In genomic region chr22:46976130-46976529, GRCh38 we compare ENCODE assay signal across 15 cellular contexts.
DNase-seq lines count a peak whose midpoint lies in the region; ATAC-seq and TF ChIP-seq lines count a peak whose summit lies in the region.
"Had no signal": no experiment of that assay in that cellular context is flagged by ENCODE, and none has a peak within 500 bp of the region (broad histone marks: within the 10 kb centered on the region; RNA-seq: fewer than 3 reads in every experiment).

No MANE protein-coding gene starts in this region.

- H3K4me1 Mint-ChIP-seq in activated naive CD8-positive, alpha-beta T cell treated with anti-CD3 and anti-CD28 coated beads, Interleukin-2, amount 10 ng/mL, durations not matched to agents 7 days and 5 days = no peaks in the 10 kb centered on the region
- H3K4me1 Mint-ChIP-seq in activated naive CD8-positive, alpha-beta T cell treated with anti-CD3 and anti-CD28 coated beads, Interleukin-2, amount 50 U/mL, for 24 hours = peaks cover 9% of the 10 kb centered on the region
- peaks cover 4% of the 10 kb centered on the region for H3K4me1 Mint-ChIP-seq in CD14-positive monocyte

- in situ Hi-C loops in ACHN (cut with HindIII; ENCODE audit: low pct_ligation_motif_present, low pct_unique_long_range_greater_than_20kb, low sequenced_read_pairs) = no loop called here

- H3K27ac Mint-ChIP-seq in activated naive CD8-positive, alpha-beta T cell treated with anti-CD3 and anti-CD28 coated beads, Interleukin-2, amount 10 ng/mL, durations not matched to agents 7 days and 5 days = no peak overlapping the region
- no peak overlapping the region for H3K27ac Mint-ChIP-seq in activated naive CD8-positive, alpha-beta T cell treated with anti-CD3 and anti-CD28 coated beads, Interleukin-2, amount 50 U/mL, for 24 hours
- H3K27ac Mint-ChIP-seq in CD14-positive monocyte = peak overlapping the region in 1 of 7 donors; percentile 36
- H3K27ac Mint-ChIP-seq: CD4-positive, CD25-positive, alpha-beta regulatory T cell; HFFc6 had no signal

- TF ChIP-seq CTCF in CD14-positive monocyte (IDR thresholded peaks at IDR 0.05) = no peak

- H3K4me3 Mint-ChIP-seq in activated naive CD8-positive, alpha-beta T cell treated with anti-CD3 and anti-CD28 coated beads, Interleukin-2, amount 10 ng/mL, durations not matched to agents 7 days and 5 days = no peak overlapping the region
- H3K4me3 Mint-ChIP-seq in activated naive CD8-positive, alpha-beta T cell treated with anti-CD3 and anti-CD28 coated beads, Interleukin-2, amount 50 U/mL, for 24 hours = no peak overlapping the region
- H3K4me3 Mint-ChIP-seq in CD14-positive monocyte = no peak overlapping the region
- H3K4me3 Mint-ChIP-seq: CD4-positive, CD25-positive, alpha-beta regulatory T cell; CD8-positive, alpha-beta memory T cell; HFFc6 had no signal

- H3K27me3 Mint-ChIP-seq in activated naive CD8-positive, alpha-beta T cell treated with anti-CD3 and anti-CD28 coated beads, Interleukin-2, amount 10 ng/mL, durations not matched to agents 7 days and 5 days = no peaks in the 10 kb centered on the region
- H3K27me3 Mint-ChIP-seq in activated naive CD8-positive, alpha-beta T cell treated with anti-CD3 and anti-CD28 coated beads, Interleukin-2, amount 50 U/mL, for 24 hours = no peaks in the 10 kb centered on the region
- H3K27me3 Mint-ChIP-seq in CD14-positive monocyte (ENCODE audit: low read depth in 3 of 3) = peaks cover 0 to 1% (median 0%) of the 10 kb centered on the region in 3 donors
- H3K27me3 Mint-ChIP-seq: CD4-positive, CD25-positive, alpha-beta regulatory T cell; CD8-positive, alpha-beta memory T cell had no signal

- intact Hi-C loops in posterior vena cava (cut with DNase I) = no loop called here
- intact Hi-C loops in CD14-positive monocyte (cut with micrococcal nuclease) = no loop called here

- POLR2A ChIA-PET in activated naive CD8-positive, alpha-beta T cell treated with anti-CD3 and anti-CD28 coated beads, Interleukin-2, amount 10 ng/mL, durations not matched to agents 7 days and 5 days (lab: Charles Lee) = no interaction called here

- ATAC-seq in activated naive CD8-positive, alpha-beta T cell treated with anti-CD3 and anti-CD28 coated beads, Interleukin-2, amount 10 ng/mL, durations not matched to agents 7 days and 5 days (ENCODE audit: low read depth) = no peak
- no peak for ATAC-seq in activated naive CD8-positive, alpha-beta T cell treated with anti-CD3 and anti-CD28 coated beads, Interleukin-2, amount 50 U/mL, for 24 hours
- ATAC-seq: A549, HCT116 had no signal

- no peaks in the 10 kb centered on the region for H3K9me3 Mint-ChIP-seq in activated naive CD8-positive, alpha-beta T cell treated with anti-CD3 and anti-CD28 coated beads, Interleukin-2, amount 10 ng/mL, durations not matched to agents 7 days and 5 days
- H3K9me3 Mint-ChIP-seq in activated naive CD8-positive, alpha-beta T cell treated with anti-CD3 and anti-CD28 coated beads, Interleukin-2, amount 50 U/mL, for 24 hours = no peaks in the 10 kb centered on the region
- H3K9me3 Mint-ChIP-seq in CD14-positive monocyte = peaks cover 10 to 25% (median 18%) of the 10 kb centered on the region in 7 donors
- H3K9me3 Mint-ChIP-seq: CD4-positive, CD25-positive, alpha-beta regulatory T cell; CD8-positive, alpha-beta memory T cell; HFFc6 had no signal

- DNase-seq in activated naive CD8-positive, alpha-beta T cell treated with anti-CD3 and anti-CD28 coated beads, Interleukin-2, amount 10 ng/mL, durations not matched to agents 7 days and 5 days = peak; percentile 5
- no peak for DNase-seq in activated naive CD8-positive, alpha-beta T cell treated with anti-CD3 and anti-CD28 coated beads, Interleukin-2, amount 50 U/mL, for 24 hours
- DNase-seq in islet precursor cell (peak; percentile 28), posterior vena cava (ENCODE audit: low spot score) (peak; percentile 26), HuH-7.5 (ENCODE audit: low spot score) (no peak), CD14-positive monocyte (ENCODE audit: low spot score) (no peak), ACHN (no peak)
- DNase-seq: CD4-positive, CD25-positive, alpha-beta regulatory T cell; CD8-positive, alpha-beta memory T cell; COR-L47; GM23248; HFFc6; IMR-90 had no signal

- H3K36me3 Mint-ChIP-seq in activated naive CD8-positive, alpha-beta T cell treated with anti-CD3 and anti-CD28 coated beads, Interleukin-2, amount 10 ng/mL, durations not matched to agents 7 days and 5 days = peaks cover 26% of the 10 kb centered on the region
- H3K36me3 Mint-ChIP-seq in activated naive CD8-positive, alpha-beta T cell treated with anti-CD3 and anti-CD28 coated beads, Interleukin-2, amount 50 U/mL, for 24 hours (ENCODE audit: low read depth) = peaks cover 26% of the 10 kb centered on the region
- peaks cover 67 to 80% of the 10 kb centered on the region in 2 donors for H3K36me3 Mint-ChIP-seq in CD14-positive monocyte

Comparison
In these comparisons a context has a peak if more than half of its experiments do, and no peak if none do; other contexts are left out.
1. DNase-seq: peak in activated naive CD8-positive, alpha-beta T cell treated with anti-CD3 and anti-CD28 coated beads, Interleukin-2, amount 10 ng/mL, durations not matched to agents 7 days and 5 days (single experiment), islet precursor cell (single experiment) and posterior vena cava (single experiment); none in activated naive CD8-positive, alpha-beta T cell treated with anti-CD3 and anti-CD28 coated beads, Interleukin-2, amount 50 U/mL, for 24 hours (single experiment), HuH-7.5 (single experiment), CD14-positive monocyte (single experiment) and ACHN (single experiment).